8 cellular contexts compared by ENCODE assay signal in genomic region chr3:122101646-122102045, GRCh38. TPM values are rescaled to one million over a fixed set of nuclear protein-coding genes. Genes with fewer than 3 reads are reported as not detected.
DNase-seq lines count a peak whose midpoint lies in the region; ATAC-seq, FAIRE-seq and TF ChIP-seq lines count a peak whose summit lies in the region.

No MANE protein-coding gene starts in this region.

- H3K4me3 Mint-ChIP-seq in activated CD4-positive, alpha-beta T cell treated with anti-CD3 and anti-CD28 coated beads, Interleukin-2, amount 10 ng/mL, durations not matched to agents 7 days and 5 days = no peak overlapping the region
- no peak overlapping the region for H3K4me3 Mint-ChIP-seq in naive thymus-derived CD8-positive, alpha-beta T cell

- H3K9me3 Mint-ChIP-seq in activated CD4-positive, alpha-beta T cell treated with anti-CD3 and anti-CD28 coated beads, Interleukin-2, amount 10 ng/mL, durations not matched to agents 7 days and 5 days = no peaks in the 10 kb centered on the region
- H3K9me3 Mint-ChIP-seq in naive thymus-derived CD8-positive, alpha-beta T cell = no peaks in the 10 kb centered on the region

- no peaks in the 10 kb centered on the region for H3K36me3 Mint-ChIP-seq in activated CD4-positive, alpha-beta T cell treated with anti-CD3 and anti-CD28 coated beads, Interleukin-2, amount 10 ng/mL, durations not matched to agents 7 days and 5 days (ENCODE audit: low read depth)
- H3K36me3 Mint-ChIP-seq in naive thymus-derived CD8-positive, alpha-beta T cell = no peaks in the 10 kb centered on the region

- POLR2A ChIA-PET in activated CD4-positive, alpha-beta T cell treated with anti-CD3 and anti-CD28 coated beads, Interleukin-2, amount 10 ng/mL, durations not matched to agents 7 days and 5 days (lab: Charles Lee) = interaction anchor here (0.6 kb wide), 1 partner anchor 264 kb away, joined by 3 read pairs; no protein-coding TSS in a partner anchor
- POLR2A ChIA-PET in naive thymus-derived CD8-positive, alpha-beta T cell (lab: Charles Lee) = no interaction called here

- H3K27me3 Mint-ChIP-seq in activated CD4-positive, alpha-beta T cell treated with anti-CD3 and anti-CD28 coated beads, Interleukin-2, amount 10 ng/mL, durations not matched to agents 7 days and 5 days = no peaks in the 10 kb centered on the region
- no peaks in the 10 kb centered on the region for H3K27me3 Mint-ChIP-seq in naive thymus-derived CD8-positive, alpha-beta T cell

- TF ChIP-seq CTCF in LNCaP clone FGC (IDR thresholded peaks at IDR 0.05; ENCODE audit: control insufficient read depth, extremely low read depth, insufficient read depth) = peak; percentile 75

- DNase-seq in activated CD4-positive, alpha-beta T cell treated with anti-CD3 and anti-CD28 coated beads, Interleukin-2, amount 10 ng/mL, durations not matched to agents 7 days and 5 days = peak; percentile 66
- no peak for DNase-seq in activated CD4-positive, alpha-beta T cell treated with anti-CD3 and anti-CD28 coated beads for 1 hour
- DNase-seq in LNCaP clone FGC (ENCODE audit: low read depth) = peak; percentile 55
- DNase-seq in RCC 7860 (ENCODE audit: low spot score) = peak; percentile 39
- peak; percentile 23 for DNase-seq in dedifferentiated amniotic fluid mesenchymal stem cell (ENCODE audit: extremely low spot score)
- peak in 5 of 10 donors; percentile 36 to 71 (median 57) for DNase-seq in naive thymus-derived CD8-positive, alpha-beta T cell
- DNase-seq in activated effector memory CD4-positive, alpha-beta T cell treated with anti-CD3 and anti-CD28 coated beads, Interleukin-2, amount 50 U/mL, for 16 hours = no peak

- H3K4me3 ChIP-seq in LNCaP clone FGC (ENCODE audit: low read depth, low read length) = no peak overlapping the region

- FAIRE-seq in RCC 7860 (lab: Jason Lieb, UNC) = no peak

- CTCF ChIA-PET in activated CD4-positive, alpha-beta T cell treated with anti-CD3 and anti-CD28 coated beads, Interleukin-2, amount 10 ng/mL, durations not matched to agents 7 days and 5 days (lab: Charles Lee) = interaction anchor here (0.7 to 4.8 kb wide), 24 partner anchors 9 to 555 kb away, joined by 3 to 32 read pairs (median 4); partner anchors contain the start of genes FAM162A, MIX23 and POLQ

- ATAC-seq in GM21737 (IDR thresholded peaks at IDR 0.05; ENCODE audit: unreplicated experiment) = peak; percentile 47
- peak; percentile 59 to 72 for ATAC-seq in naive thymus-derived CD8-positive, alpha-beta T cell

- H3K4me1 Mint-ChIP-seq in activated CD4-positive, alpha-beta T cell treated with anti-CD3 and anti-CD28 coated beads, Interleukin-2, amount 10 ng/mL, durations not matched to agents 7 days and 5 days = peaks cover 27% of the 10 kb centered on the region
- H3K4me1 Mint-ChIP-seq in naive thymus-derived CD8-positive, alpha-beta T cell = peaks cover 5 to 20% (median 16%) of the 10 kb centered on the region in 4 donors

- H3K27ac Mint-ChIP-seq in activated CD4-positive, alpha-beta T cell treated with anti-CD3 and anti-CD28 coated beads, Interleukin-2, amount 10 ng/mL, durations not matched to agents 7 days and 5 days = no peak overlapping the region
- H3K27ac Mint-ChIP-seq in naive thymus-derived CD8-positive, alpha-beta T cell = peak overlapping the region in 4 of 10 donors; percentile 2 to 49 (median 10)

RNA-seq across cellular contexts. Expression of gene CD86, which starts 46.5 kb away (rescaled TPM):
- 1 to 10 TPM; 1.9 to 2.5 TPM for total RNA-seq in activated CD4-positive, alpha-beta T cell treated with anti-CD3 and anti-CD28 coated beads, Interleukin-2, amount 10 ng/mL, durations not matched to agents 7 days and 5 days
- under 1 TPM; 0.36 to 0.83 TPM for total RNA-seq in naive thymus-derived CD8-positive, alpha-beta T cell
- under 1 TPM in 1 of 3 donors, not detected in 2; 0.45 TPM for polyA plus RNA-seq in naive thymus-derived CD8-positive, alpha-beta T cell

Comparison
In these comparisons a context has a peak if more than half of its experiments do, and no peak if none do; other contexts are left out.
1. DNase-seq: peak in activated CD4-positive, alpha-beta T cell treated with anti-CD3 and anti-CD28 coated beads, Interleukin-2, amount 10 ng/mL, durations not matched to agents 7 days and 5 days (single experiment), LNCaP clone FGC (single experiment), RCC 7860 (single experiment) and dedifferentiated amniotic fluid mesenchymal stem cell (single experiment); none in activated CD4-positive, alpha-beta T cell treated with anti-CD3 and anti-CD28 coated beads for 1 hour (single experiment) and activated effector memory CD4-positive, alpha-beta T cell treated with anti-CD3 and anti-CD28 coated beads, Interleukin-2, amount 50 U/mL, for 16 hours (single experiment).